Comparison of ENCODE assay signal across 32 cellular contexts in the genomic region with DNA sequence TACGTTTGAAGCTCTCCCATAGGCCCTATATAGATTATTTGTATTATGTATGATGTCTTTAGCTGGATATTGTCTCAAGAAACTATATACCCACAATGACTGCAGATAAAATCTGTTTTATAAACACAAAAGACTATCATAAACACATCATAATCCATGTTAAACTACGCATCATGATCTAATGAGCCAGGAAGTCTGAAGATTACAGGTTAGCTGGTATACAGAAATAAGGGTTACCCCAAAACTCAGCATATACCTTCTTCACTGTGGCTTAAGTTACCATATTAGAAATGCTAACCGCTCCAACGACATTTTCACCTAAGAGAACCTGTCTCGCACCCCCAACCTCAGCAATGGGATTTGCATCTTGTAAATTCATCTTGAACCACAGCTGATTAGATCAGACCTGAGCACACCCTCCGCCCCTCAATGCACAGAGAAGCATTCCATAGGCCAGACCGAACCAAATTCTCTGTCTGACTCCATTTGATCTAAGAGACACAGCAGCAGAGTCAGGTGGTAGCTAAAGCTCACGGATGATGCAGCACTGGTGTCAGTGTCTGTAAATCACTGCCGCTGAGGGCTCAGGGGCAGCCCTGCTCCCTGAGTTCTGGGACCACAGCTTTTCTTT.
"Had no signal": no experiment of that assay in that cellular context is flagged by ENCODE, and none has a peak within 500 bp of the region (broad histone marks: within the 10 kb centered on the region; RNA-seq: fewer than 3 reads in every experiment).

No MANE protein-coding gene starts in this region.

- H3K4me1 ChIP-seq: adrenal gland, body of pancreas, esophagus squamous epithelium, gastroesophageal sphincter, heart right ventricle had no signal

- H3K9me3 Mint-ChIP-seq: activated T-helper 1 cell treated with anti-CD3 and anti-CD28 coated beads, Interleukin-12 subunit alpha, Interleukin-12 subunit beta, Interleukin-2, Interleukin-4 antibody, amounts not matched to agents 30 ng/mL and 10 ng/mL and 1 ng/mL, durations not matched to agents 14 hours and 24 hours and 36 hours; T-helper 2 cell treated with Interferon-gamma antibody and Interleukin-4, amounts not matched to agents 5 μg/mL and 100 μg/mL, for 36 hours had no signal

- H3K27me3 ChIP-seq: adrenal gland, body of pancreas, esophagus squamous epithelium, gastroesophageal sphincter had no signal

- H3K4me3 Mint-ChIP-seq: activated CD4-positive, alpha-beta memory T cell treated with anti-CD3 and anti-CD28 coated beads for 36 hours; activated CD4-positive, alpha-beta T cell treated with anti-CD3 and anti-CD28 coated beads for 36 hours; activated CD4-positive, alpha-beta T cell treated with anti-CD3 and anti-CD28 coated beads, Interleukin-2, amount 10 ng/mL, durations not matched to agents 24 days and 14 days; activated CD8-positive, alpha-beta memory T cell treated with anti-CD3 and anti-CD28 coated beads, Interleukin-2, amount 10 ng/mL, durations not matched to agents 7 days and 5 days; activated CD8-positive, alpha-beta T cell treated with anti-CD3 and anti-CD28 coated beads, Interleukin-2, amount 10 ng/mL, durations not matched to agents 7 days and 5 days; activated naive CD4-positive, alpha-beta T cell treated with anti-CD3 and anti-CD28 coated beads for 36 hours; activated naive CD4-positive, alpha-beta T cell treated with anti-CD3 and anti-CD28 coated beads, Interleukin-2, amount 50 U/mL, for 24 hours; activated naive CD8-positive, alpha-beta T cell treated with anti-CD3 and anti-CD28 coated beads for 36 hours; activated naive CD8-positive, alpha-beta T cell treated with anti-CD3 and anti-CD28 coated beads, Interleukin-2, amount 50 U/mL, for 24 hours; activated T-helper 1 cell treated with anti-CD3 and anti-CD28 coated beads, Interleukin-12 subunit alpha, Interleukin-12 subunit beta, Interleukin-2, Interleukin-4 antibody, amounts not matched to agents 30 ng/mL and 10 ng/mL and 1 ng/mL, durations not matched to agents 14 hours and 24 hours and 36 hours; T-helper 17 cell; T-helper 2 cell treated with Interferon-gamma antibody and Interleukin-4, amounts not matched to agents 5 μg/mL and 100 μg/mL, for 36 hours had no signal

- H3K27ac ChIP-seq: adrenal gland, body of pancreas, epithelial cell of prostate, esophagus squamous epithelium, gastroesophageal sphincter, heart right ventricle, WERI-Rb-1 had no signal

- H3K9me3 ChIP-seq: adrenal gland, body of pancreas, esophagus squamous epithelium, gastroesophageal sphincter, heart right ventricle had no signal

- ATAC-seq: activated CD4-positive, alpha-beta T cell treated with anti-CD3 and anti-CD28 coated beads for 36 hours; activated CD8-positive, alpha-beta memory T cell treated with anti-CD3 and anti-CD28 coated beads, Interleukin-2, amount 10 ng/mL, durations not matched to agents 7 days and 5 days; activated CD8-positive, alpha-beta T cell treated with anti-CD3 and anti-CD28 coated beads, Interleukin-2, amount 10 ng/mL, durations not matched to agents 7 days and 5 days; activated naive CD8-positive, alpha-beta T cell treated with anti-CD3 and anti-CD28 coated beads, Interleukin-2, amount 50 U/mL, for 24 hours; body of pancreas; gastroesophageal sphincter; heart right ventricle; T-helper 17 cell had no signal

- H3K27ac Mint-ChIP-seq: activated CD4-positive, alpha-beta memory T cell treated with anti-CD3 and anti-CD28 coated beads for 36 hours; activated CD4-positive, alpha-beta T cell treated with anti-CD3 and anti-CD28 coated beads for 36 hours; activated CD4-positive, alpha-beta T cell treated with anti-CD3 and anti-CD28 coated beads, Interleukin-2, amount 10 ng/mL, durations not matched to agents 24 days and 14 days; activated CD8-positive, alpha-beta memory T cell treated with anti-CD3 and anti-CD28 coated beads, Interleukin-2, amount 10 ng/mL, durations not matched to agents 7 days and 5 days; activated CD8-positive, alpha-beta T cell treated with anti-CD3 and anti-CD28 coated beads, Interleukin-2, amount 10 ng/mL, durations not matched to agents 7 days and 5 days; activated naive CD4-positive, alpha-beta T cell treated with anti-CD3 and anti-CD28 coated beads for 36 hours; activated naive CD4-positive, alpha-beta T cell treated with anti-CD3 and anti-CD28 coated beads, Interleukin-2, amount 50 U/mL, for 24 hours; activated naive CD8-positive, alpha-beta T cell treated with anti-CD3 and anti-CD28 coated beads for 36 hours; activated naive CD8-positive, alpha-beta T cell treated with anti-CD3 and anti-CD28 coated beads, Interleukin-2, amount 50 U/mL, for 24 hours; activated T-helper 1 cell treated with anti-CD3 and anti-CD28 coated beads, Interleukin-12 subunit alpha, Interleukin-12 subunit beta, Interleukin-2, Interleukin-4 antibody, amounts not matched to agents 30 ng/mL and 10 ng/mL and 1 ng/mL, durations not matched to agents 14 hours and 24 hours and 36 hours; activated T-helper 2 cell treated with anti-CD3 and anti-CD28 coated beads, Interferon-gamma antibody, Interleukin-2, Interleukin-4, amounts not matched to agents 10 μg/mL and 5 μg/mL and 100 μg/mL, durations not matched to agents 14 hours and 24 hours and 36 hours; T-helper 17 cell; T-helper 2 cell treated with Interferon-gamma antibody and Interleukin-4, amounts not matched to agents 5 μg/mL and 100 μg/mL, for 36 hours had no signal

- H3K4me3 ChIP-seq: adrenal gland, body of pancreas, esophagus squamous epithelium, gastroesophageal sphincter, heart right ventricle had no signal

- DNase-seq: activated CD4-positive, alpha-beta memory T cell treated with anti-CD3 and anti-CD28 coated beads for 36 hours; activated CD4-positive, alpha-beta T cell treated with anti-CD3 and anti-CD28 coated beads for 36 hours; activated CD4-positive, alpha-beta T cell treated with anti-CD3 and anti-CD28 coated beads, Interleukin-2, amount 10 ng/mL, durations not matched to agents 24 days and 14 days; activated CD4-positive, CD25-positive, alpha-beta regulatory T cell; activated CD4-positive, CD25-positive, alpha-beta regulatory T cell treated with anti-CD3 and anti-CD28 coated beads, Interleukin-2, amount 50 U/mL, for 72 hours; activated CD8-positive, alpha-beta memory T cell treated with anti-CD3 and anti-CD28 coated beads, Interleukin-2, amount 10 ng/mL, durations not matched to agents 7 days and 5 days; activated CD8-positive, alpha-beta memory T cell treated with anti-CD3 and anti-CD28 coated beads, Interleukin-2, amount 50 U/mL, for 4 hours; activated CD8-positive, alpha-beta T cell treated with anti-CD3 and anti-CD28 coated beads, Interleukin-2, amount 10 ng/mL, durations not matched to agents 7 days and 5 days; activated effector memory CD4-positive, alpha-beta T cell treated with anti-CD3 and anti-CD28 coated beads, Interleukin-2, amount 50 U/mL, for 16 hours; activated naive CD4-positive, alpha-beta T cell treated with anti-CD3 and anti-CD28 coated beads for 36 hours; activated naive CD8-positive, alpha-beta T cell treated with anti-CD3 and anti-CD28 coated beads for 36 hours; activated naive CD8-positive, alpha-beta T cell treated with anti-CD3 and anti-CD28 coated beads, Interleukin-2, amount 50 U/mL, for 24 hours; activated T-cell treated with anti-CD3 and anti-CD28 coated beads, Interleukin-2, amount 50 U/mL, for 1 hour; activated T-cell treated with anti-CD3 and anti-CD28 coated beads, Interleukin-2, amount 50 U/mL, for 48 hours; adrenal gland; amygdala; aorta; body of pancreas; caudate nucleus; effector CD8-positive, alpha-beta T cell; esophagus squamous epithelium; foreskin melanocyte; heart right ventricle; T-helper 17 cell; T1000; WERI-Rb-1 had no signal

- H3K36me3 ChIP-seq: adrenal gland, esophagus squamous epithelium, gastroesophageal sphincter, heart right ventricle, WERI-Rb-1 had no signal

- H3K36me3 Mint-ChIP-seq: activated CD4-positive, alpha-beta memory T cell treated with anti-CD3 and anti-CD28 coated beads for 36 hours; activated naive CD8-positive, alpha-beta T cell treated with anti-CD3 and anti-CD28 coated beads for 36 hours had no signal

- H3K27me3 Mint-ChIP-seq: activated naive CD8-positive, alpha-beta T cell treated with anti-CD3 and anti-CD28 coated beads for 36 hours had no signal
